ENCODE assay signal across 20 cellular contexts in genomic region chr14:73685328-73685727, GRCh38.
"Had no signal": no experiment of that assay in that cellular context is flagged by ENCODE, and none has a peak within 500 bp of the region (broad histone marks: within the 10 kb centered on the region; RNA-seq: fewer than 3 reads in every experiment).

No MANE protein-coding gene starts in this region.

- H3K4me1 ChIP-seq: neural progenitor cell, psoas muscle, spleen, tibial nerve, upper lobe of right lung, uterus had no signal

- H3K36me3 ChIP-seq: neural progenitor cell, uterus had no signal

- H2AFZ ChIP-seq: neural progenitor cell had no signal

- FAIRE-seq: endometrium, frontal cortex had no signal

- H3K4me2 ChIP-seq: neural progenitor cell had no signal

- H3K27me3 ChIP-seq: neural progenitor cell, spleen, tibial nerve, upper lobe of right lung, uterus had no signal

- H3K9ac ChIP-seq: neural progenitor cell had no signal

- H3K9me3 ChIP-seq: psoas muscle, spleen, thoracic aorta, tibial nerve, upper lobe of right lung, uterus had no signal

- H3K27ac ChIP-seq: neural progenitor cell, psoas muscle, skin epidermis, spleen, thoracic aorta, tibial nerve, upper lobe of right lung, uterus had no signal

- H3K4me3 ChIP-seq: neural progenitor cell, psoas muscle, skin epidermis, spleen, thoracic aorta, tibial nerve, upper lobe of right lung, uterus had no signal

- ATAC-seq: effector memory CD8-positive, alpha-beta T cell; naive thymus-derived CD4-positive, alpha-beta T cell; psoas muscle; right cardiac atrium; stimulated activated naive B cell treated with anti-CD40 and anti-IgM and Interleukin-4, amounts not matched to agents 10 μg/mL and 1 μg/mL and 100 μg/mL, for 72 hours; upper lobe of right lung had no signal

- DNase-seq: cortex of kidney; effector memory CD8-positive, alpha-beta T cell; hypothalamus; immature natural killer cell; islet precursor cell; mesendoderm; naive thymus-derived CD4-positive, alpha-beta T cell; psoas muscle; right cardiac atrium; spleen; stimulated activated CD4-positive, alpha-beta T cell treated with anti-CD3 and anti-CD28 coated beads, Interleukin-2, amount 100 ng/mL, for 48 hours; stimulated activated naive B cell treated with anti-CD40 and anti-IgM and Interleukin-4, amounts not matched to agents 10 μg/mL and 1 μg/mL and 100 μg/mL, for 72 hours; upper lobe of right lung; uterus had no signal
